In the genomic region with DNA sequence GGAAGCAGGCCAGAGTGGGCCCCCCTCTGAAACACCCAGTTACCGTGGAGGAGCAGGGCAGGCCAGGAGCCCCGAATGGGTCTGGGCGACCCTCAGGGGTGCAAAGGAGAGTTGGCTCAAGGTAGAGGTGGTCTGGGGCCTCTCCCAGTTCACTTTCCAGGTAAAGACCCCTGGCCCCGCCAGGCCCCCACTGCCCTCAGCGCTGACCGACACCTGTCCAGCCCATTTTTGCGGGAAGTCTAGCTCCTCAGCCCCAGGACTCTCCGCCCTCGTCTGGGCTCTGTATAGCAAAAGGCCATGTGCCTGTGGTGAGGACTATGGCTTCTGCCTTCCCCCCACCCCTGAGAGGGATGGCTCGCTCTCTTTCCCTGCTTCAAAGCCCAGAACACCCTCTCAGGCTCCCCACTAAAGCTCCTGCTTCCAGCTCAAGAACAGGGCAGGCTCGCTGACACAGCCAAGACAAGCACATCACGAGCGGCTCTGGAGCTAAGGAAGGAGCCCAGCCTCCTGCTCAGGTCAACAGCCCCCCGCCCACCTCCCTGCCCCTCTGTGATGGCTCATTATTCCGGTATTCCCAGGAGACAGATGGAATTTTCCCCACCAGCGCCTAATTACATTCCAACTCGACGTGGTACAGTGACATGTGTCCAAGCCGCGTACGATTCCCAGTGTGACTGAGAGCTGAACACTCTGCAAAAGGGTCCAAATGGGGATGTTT, we compare ENCODE assay signal across 22 cellular contexts. TPM values are rescaled to one million over a fixed set of nuclear protein-coding genes. Genes with fewer than 3 reads are reported as not detected.
A peak's percentile ranks its signal among the peaks of the same experiment; 100 is the strongest.
DNase-seq lines count a peak whose midpoint lies in the region; ATAC-seq, FAIRE-seq and TF ChIP-seq lines count a peak whose summit lies in the region.
"Had no signal": no experiment of that assay in that cellular context is flagged by ENCODE, and none has a peak within 500 bp of the region (broad histone marks: within the 10 kb centered on the region; RNA-seq: fewer than 3 reads in every experiment).

No MANE protein-coding gene starts in this region.

- no peaks in the 10 kb centered on the region for H3K9me3 Mint-ChIP-seq in astrocyte (ENCODE audit: unreplicated experiment)
- no peaks in the 10 kb centered on the region for H3K9me3 Mint-ChIP-seq in neural progenitor cell
- H3K9me3 Mint-ChIP-seq: activated B cell treated with CpG ODN at 0.5 μM for 24 hours; IgD-negative memory B cell; naive thymus-derived CD8-positive, alpha-beta T cell had no signal

- H3K27me3 ChIP-seq in astrocyte (ENCODE audit: insufficient read depth, low read length) (peaks cover 2% of the 10 kb centered on the region), neural progenitor cell (no peaks in the 10 kb centered on the region), ovary (no peaks in the 10 kb centered on the region)

- no peaks in the 10 kb centered on the region for H4K20me1 ChIP-seq in astrocyte (ENCODE audit: insufficient read depth, low read length)
- no peaks in the 10 kb centered on the region for H4K20me1 ChIP-seq in neural progenitor cell (ENCODE audit: low read depth)

- H3K4me3 ChIP-seq in AG10803 (ENCODE audit: low read length) (no peak overlapping the region), HEK293 (ENCODE audit: low read depth, low read length) (no peak overlapping the region), astrocyte (ENCODE audit: insufficient read depth, low read depth, low read length) (no peak overlapping the region), neural progenitor cell (no peak overlapping the region), ovary (no peak overlapping the region)
- H3K4me3 ChIP-seq: coronary artery, gastroesophageal sphincter had no signal

- H3K27ac Mint-ChIP-seq in astrocyte (ENCODE audit: unreplicated experiment) (peak overlapping the region; percentile 26), neural progenitor cell (peak overlapping the region; percentile 89)
- H3K27ac Mint-ChIP-seq: activated B cell treated with CpG ODN at 0.5 μM for 24 hours; activated CD8-positive, alpha-beta memory T cell treated with anti-CD3 and anti-CD28 coated beads, Interleukin-2, amount 10 ng/mL, durations not matched to agents 7 days and 5 days; B cell; IgD-negative memory B cell; T-helper 1 cell treated with Interleukin-12 subunit alpha and Interleukin-12 subunit beta and Interleukin-4 antibody, amounts not matched to agents 30 μg/mL and 1 μg/mL, for 36 hours had no signal

- TF ChIP-seq CTCF in AG10803 (conservative IDR thresholded peaks at IDR 0.05; ENCODE audit: low read length) = no peak
- TF ChIP-seq CTCF in HEK293 (tag by site-specific recombination; IDR thresholded peaks at IDR 0.05) = no peak
- no peak for TF ChIP-seq CTCF in astrocyte (IDR thresholded peaks at IDR 0.05; ENCODE audit: insufficient read depth, low read depth, low read length)
- TF ChIP-seq CTCF in neural progenitor cell (IDR thresholded peaks at IDR 0.05) = no peak
- no peak for TF ChIP-seq CTCF in ovary (IDR thresholded peaks at IDR 0.05)

- no peaks in the 10 kb centered on the region; a peak in 1 of 3 replicates for H3K36me3 ChIP-seq in HEK293 (ENCODE audit: control insufficient read depth in 2 of 2, insufficient read depth in 1 of 2, low read length in 2 of 2)
- H3K36me3 ChIP-seq in astrocyte (ENCODE audit: insufficient read depth, low read length) = no peaks in the 10 kb centered on the region
- H3K36me3 ChIP-seq in neural progenitor cell = no peaks in the 10 kb centered on the region
- no peaks in the 10 kb centered on the region for H3K36me3 ChIP-seq in ovary
- H3K36me3 ChIP-seq: gastroesophageal sphincter had no signal

- TF ChIP-seq EP300 in ovary (IDR thresholded peaks at IDR 0.05) = no peak

- H3K36me3 Mint-ChIP-seq in astrocyte (ENCODE audit: low read depth, unreplicated experiment) (no peaks in the 10 kb centered on the region), neural progenitor cell (peaks cover under 1% of the 10 kb centered on the region)
- H3K36me3 Mint-ChIP-seq: activated CD8-positive, alpha-beta memory T cell treated with anti-CD3 and anti-CD28 coated beads, Interleukin-2, amount 10 ng/mL, durations not matched to agents 7 days and 5 days; IgD-negative memory B cell; naive thymus-derived CD8-positive, alpha-beta T cell had no signal

- H3K79me2 ChIP-seq in astrocyte (ENCODE audit: insufficient read depth, low read length) (no peaks in the 10 kb centered on the region), neural progenitor cell (ENCODE audit: low read depth) (no peaks in the 10 kb centered on the region)

- no peak for FAIRE-seq in astrocyte (lab: Jason Lieb, UNC)

- H3K27me3 Mint-ChIP-seq in astrocyte (ENCODE audit: low read depth, unreplicated experiment) = peaks cover 24% of the 10 kb centered on the region
- peaks cover 5% of the 10 kb centered on the region for H3K27me3 Mint-ChIP-seq in neural progenitor cell (ENCODE audit: insufficient read depth, low read depth)

- TF ChIP-seq POLR2A in ovary (IDR thresholded peaks at IDR 0.05) = no peak

- WGBS in ovary, 3 donors = 78 to 85% (median 81%) methylated on average over 21 of the region's 21 CpGs

- H3K4me2 ChIP-seq in astrocyte (ENCODE audit: low read length) (peak overlapping the region; percentile 41), neural progenitor cell (no peak overlapping the region)

- H3K4me1 Mint-ChIP-seq in astrocyte (ENCODE audit: low read depth, unreplicated experiment) (peaks cover 10% of the 10 kb centered on the region), neural progenitor cell (peaks cover 46% of the 10 kb centered on the region)
- H3K4me1 Mint-ChIP-seq: activated B cell treated with CpG ODN at 0.5 μM for 24 hours, B cell, IgD-negative memory B cell had no signal

- POLR2A ChIA-PET in HEK293 (lab: Yijun Ruan, JAX) = interaction anchor here (0.6 to 1.9 kb wide), 2 partner anchors 60 to 74 kb away, joined by 3 to 10 read pairs; partner anchors contain the start of gene RTN4RL1

- DNase-seq in AG10803 (ENCODE audit: low read depth) = peak; percentile 14
- DNase-seq in astrocyte (ENCODE audit: low read depth) = peak; percentile 32
- no peak for DNase-seq in neural progenitor cell (ENCODE audit: low spot score)
- no peak for DNase-seq in Kasumi-1 (lab: John Stamatoyannopoulos, UW)
- DNase-seq in ovary = no peak
- DNase-seq: activated B cell treated with CpG ODN at 0.5 μM for 24 hours; activated CD8-positive, alpha-beta memory T cell treated with anti-CD3 and anti-CD28 coated beads, Interleukin-2, amount 10 ng/mL, durations not matched to agents 7 days and 5 days; activated gamma-delta T cell; amygdala; DMS153; NK-92 treated with Interleukin-12 subunit alpha and Interleukin-12 subunit beta, amount 100 ng/mL, for 24 hours; Right ventricle myocardium superior had no signal

- intact Hi-C loops in ovary (cut with DNase I) = no loop called here

- no peak for ATAC-seq in esophagus mucosa
- ATAC-seq: activated CD8-positive, alpha-beta memory T cell treated with anti-CD3 and anti-CD28 coated beads, Interleukin-2, amount 10 ng/mL, durations not matched to agents 7 days and 5 days; gastroesophageal sphincter; naive thymus-derived CD8-positive, alpha-beta T cell; right cardiac atrium had no signal

- H2AFZ ChIP-seq in astrocyte (ENCODE audit: low read depth, low read length) (no peak overlapping the region), neural progenitor cell (replicated peaks) (no peak overlapping the region)

- H3K9ac ChIP-seq in astrocyte (ENCODE audit: low read length) (no peak overlapping the region), neural progenitor cell (no peak overlapping the region)

- H3K9me3 ChIP-seq in HEK293 (ENCODE audit: control insufficient read depth, insufficient read depth, low read depth, low read length) (no peaks in the 10 kb centered on the region), astrocyte (ENCODE audit: insufficient read depth, low read depth, low read length) (no peaks in the 10 kb centered on the region), neural progenitor cell (ENCODE audit: low read depth) (no peaks in the 10 kb centered on the region), ovary (no peaks in the 10 kb centered on the region)

- CTCF ChIA-PET in HEK293 (lab: Yijun Ruan, JAX) = interaction anchor here (0.7 to 1.3 kb wide), 3 partner anchors 9 to 58 kb away, joined by 3 to 6 read pairs (median 3); no protein-coding TSS in a partner anchor

- H3K27ac ChIP-seq in HEK293 (ENCODE audit: extremely low read depth, low read depth, low read length) (no peak overlapping the region), astrocyte (ENCODE audit: low read depth, low read length) (no peak overlapping the region), neural progenitor cell (no peak overlapping the region), ovary (no peak overlapping the region)
- H3K27ac ChIP-seq: coronary artery, epithelial cell of prostate, gastroesophageal sphincter had no signal

- H3K4me3 Mint-ChIP-seq in astrocyte (ENCODE audit: unreplicated experiment) = no peak overlapping the region
- peak overlapping the region; percentile 69 for H3K4me3 Mint-ChIP-seq in neural progenitor cell
- H3K4me3 Mint-ChIP-seq: activated B cell treated with CpG ODN at 0.5 μM for 24 hours; activated CD8-positive, alpha-beta memory T cell treated with anti-CD3 and anti-CD28 coated beads, Interleukin-2, amount 10 ng/mL, durations not matched to agents 7 days and 5 days; B cell; IgD-negative memory B cell; naive thymus-derived CD8-positive, alpha-beta T cell; T-helper 1 cell treated with Interleukin-12 subunit alpha and Interleukin-12 subunit beta and Interleukin-4 antibody, amounts not matched to agents 30 μg/mL and 1 μg/mL, for 36 hours had no signal

- H3K4me1 ChIP-seq in HEK293 (ENCODE audit: control insufficient read depth, insufficient read depth, low read length) (peaks cover 2% of the 10 kb centered on the region; the same call in 1 of the 2 replicates), astrocyte (ENCODE audit: insufficient read depth, low read length) (peaks cover 10% of the 10 kb centered on the region), neural progenitor cell (peaks cover 17% of the 10 kb centered on the region), ovary (ENCODE audit: insufficient read depth) (no peaks in the 10 kb centered on the region)

- H3F3A ChIP-seq in neural progenitor cell (ENCODE audit: low read depth) = peaks cover 14% of the 10 kb centered on the region

TF ChIP-seq in HEK293, 187 proteins besides CTCF, POLR2A, EP300 and RAD21 (continues in another document):
- TF ChIP-seq ZBTB6 (tag by site-specific recombination; IDR thresholded peaks at IDR 0.05) = peak; percentile 69; the same call in 1 of the 2 replicates
- no peak for TF ChIP-seq ZNF621 (tag by site-specific recombination; IDR thresholded peaks at IDR 0.05)

RNA-seq across cellular contexts. Expression of gene RTN4RL1, which starts 59.4 kb away (rescaled TPM):
- total RNA-seq in astrocyte = 0.65 and 0.77 TPM in 2 replicates
- 3.4 and 7.2 TPM in 2 replicates for total RNA-seq in neural progenitor cell (ENCODE audit: low replicate concordance)
- total RNA-seq in esophagus mucosa = 1.2 TPM
- total RNA-seq in ovary = 1 to 10 TPM in 5 of 7 donors, under 1 TPM in 1, not detected in 1; 0.92 to 4.1 (median 1.9) TPM
- under 1 TPM; 0.30 to 0.42 TPM for polyA plus RNA-seq in ovary
- total RNA-seq: activated B cell treated with CpG ODN at 0.5 μM for 24 hours had no signal

Comparison
In these comparisons a context has a peak if more than half of its experiments do, and no peak if none do; other contexts are left out.
1. DNase-seq: peak in AG10803 (single experiment) and astrocyte (single experiment); none in neural progenitor cell (single experiment), Kasumi-1 (0 of 2) and ovary (0 of 5).